ENCODE assay signal across 8 cellular contexts in the genomic region with DNA sequence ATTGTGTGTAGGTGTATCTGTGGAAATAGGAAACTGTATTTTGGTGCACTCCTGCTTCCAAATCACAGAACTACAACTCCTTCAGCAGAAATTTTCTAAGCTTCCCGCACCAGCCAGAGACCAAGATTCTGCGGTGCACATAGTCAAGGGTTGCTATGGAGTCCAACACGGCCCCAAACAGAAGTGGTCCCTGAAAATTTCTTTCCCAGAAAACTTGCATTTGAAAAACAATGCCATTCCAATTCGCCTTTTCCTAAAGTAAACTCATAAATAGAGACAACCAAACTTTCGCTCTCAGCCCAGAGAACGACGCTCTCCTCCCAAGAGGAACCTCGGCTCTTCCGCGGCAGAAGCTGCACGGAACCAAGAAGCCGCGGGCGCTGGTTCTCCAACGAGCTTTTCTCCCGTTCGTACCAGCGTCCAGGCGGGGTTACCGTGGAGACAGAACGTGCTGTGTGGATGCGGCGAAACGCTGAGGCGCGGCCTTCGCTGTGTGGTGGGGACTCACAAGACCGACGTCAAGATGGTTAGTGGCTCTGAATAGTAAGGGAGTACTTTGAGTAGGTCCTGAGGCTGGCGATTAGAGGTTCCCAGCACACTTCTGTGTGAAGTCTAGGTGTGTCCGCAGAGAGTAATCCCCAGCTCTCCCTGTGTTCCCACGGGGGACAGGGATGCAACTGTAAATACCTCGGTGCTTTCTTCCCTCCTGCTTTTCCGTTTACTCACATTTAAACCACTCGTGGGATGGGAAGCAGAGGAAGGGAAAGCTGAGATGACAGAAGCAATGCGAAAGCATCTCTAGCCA. TPM values are rescaled to one million over a fixed set of nuclear protein-coding genes. Genes with fewer than 3 reads are reported as not detected.
DNase-seq lines count a peak whose midpoint lies in the region; ATAC-seq and TF ChIP-seq lines count a peak whose summit lies in the region.

No MANE protein-coding gene starts in this region.

- H3K36me3 Mint-ChIP-seq in activated B cell treated with CpG ODN at 0.5 μM for 24 hours (ENCODE audit: low read depth) = peaks cover 6% of the 10 kb centered on the region

- H3K27me3 Mint-ChIP-seq in activated B cell treated with CpG ODN at 0.5 μM for 24 hours = no peaks in the 10 kb centered on the region

- ATAC-seq in GM18873 (IDR thresholded peaks at IDR 0.05; ENCODE audit: low FRiP score, unreplicated experiment) (peak; percentile 89), HG03108 (IDR thresholded peaks at IDR 0.05; ENCODE audit: unreplicated experiment) (peak; percentile 96), activated B cell treated with CpG ODN at 0.5 μM for 24 hours (ENCODE audit: low read depth) (peak; percentile 98)

- intact Hi-C loops in activated B cell treated with CpG ODN at 0.5 μM for 24 hours (cut with micrococcal nuclease) = loop anchor here (1.0 to 10.0 kb wide), 6 partner anchors 14 to 1881 kb away; partner anchors contain the start of genes MRPS33, UBN2 and ZC3HAV1

- H3K4me1 Mint-ChIP-seq in activated B cell treated with CpG ODN at 0.5 μM for 24 hours = peaks cover 9% of the 10 kb centered on the region

- no peaks in the 10 kb centered on the region for H3K9me3 Mint-ChIP-seq in activated B cell treated with CpG ODN at 0.5 μM for 24 hours

- CTCF ChIA-PET in activated B cell treated with CpG ODN at 0.5 μM for 24 hours (lab: Charles Lee) = interaction anchor here (0.8 to 1.7 kb wide), 6 partner anchors 9 to 207 kb away, joined by 3 to 4 read pairs (median 4); no protein-coding TSS in a partner anchor

- H3K4me3 Mint-ChIP-seq in activated B cell treated with CpG ODN at 0.5 μM for 24 hours = peak overlapping the region; percentile 87

- TF ChIP-seq CTCF in activated B cell treated with CpG ODN at 0.5 μM for 24 hours (IDR thresholded peaks at IDR 0.05) (no peak), cardiac fibroblast (IDR thresholded peaks at IDR 0.05; ENCODE audit: low read depth, low read length) (no peak)

- POLR2A ChIA-PET in activated B cell treated with CpG ODN at 0.5 μM for 24 hours (lab: Charles Lee) = interaction anchor here (0.6 to 3.2 kb wide), 13 partner anchors 15 to 667 kb away, joined by 3 to 22 read pairs (median 9); partner anchors contain the start of genes LUC7L2, UBN2 and ZC3HAV1

- H3K27ac Mint-ChIP-seq in activated B cell treated with CpG ODN at 0.5 μM for 24 hours = peak overlapping the region; percentile 81

- peak overlapping the region; percentile 60 to 61 for H3K4me3 ChIP-seq in cardiac fibroblast (replicated peaks in 1 of 2; ENCODE audit: low read depth in 2 of 2, low read length in 2 of 2)

- peak; percentile 93 for DNase-seq in AG08395 (ENCODE audit: low spot score)
- DNase-seq in NCI-H2227 (lab: John Stamatoyannopoulos, UW; ENCODE audit: unreplicated experiment) = peak; percentile 96
- DNase-seq in activated B cell treated with CpG ODN at 0.5 μM for 24 hours = peak; percentile 77
- DNase-seq in cardiac fibroblast (ENCODE audit: low read depth in 2 of 2) = peak; percentile 92 to 94
- peak; percentile 89 for DNase-seq in iris pigment epithelial cell (ENCODE audit: low read depth)
- DNase-seq in smooth muscle cell of the brain vasculature (ENCODE audit: low read depth, low spot score) = peak; percentile 68

RNA-seq across cellular contexts. Expression of gene ZC3HAV1, which starts 24.0 kb away (rescaled TPM):
- 76.3 and 80.7 TPM in 2 replicates for total RNA-seq in activated B cell treated with CpG ODN at 0.5 μM for 24 hours

Comparison
In these comparisons a context has a peak if more than half of its experiments do, and no peak if none do; other contexts are left out.
1. Peak in every context shown above with its lines: DNase-seq, ATAC-seq and H3K4me3 ChIP-seq.